Comparison of ENCODE assay signal across 8 cellular contexts in genomic region chr2:79935771-79936657, GRCh38.
DNase-seq lines count a peak whose midpoint lies in the region; ATAC-seq and TF ChIP-seq lines count a peak whose summit lies in the region.

No MANE protein-coding gene starts in this region.

- TF ChIP-seq CTCF in GM13976 (IDR thresholded peaks at IDR 0.05; ENCODE audit: borderline replicate concordance, control extremely low read depth, extremely low read depth, insufficient read depth, missing control alignments), result peak; percentile 57

- H3K4me1 ChIP-seq in adipocyte (ENCODE audit: control insufficient read depth, insufficient read depth, low read length) (peaks cover 3% of the 10 kb centered on the region), skeletal muscle tissue (ENCODE audit: control insufficient read depth in 3 of 3, insufficient read depth in 3 of 3, low read length in 3 of 3) (peaks cover 0 to 1% (median 0%) of the 10 kb centered on the region in 3 donors)

- H3K9me3 ChIP-seq in adipocyte (ENCODE audit: control insufficient read depth, low read length), result no peaks in the 10 kb centered on the region
- no peaks in the 10 kb centered on the region for H3K9me3 ChIP-seq in skeletal muscle tissue (ENCODE audit: control insufficient read depth in 3 of 3, low read length in 3 of 3)

- peaks cover 6% of the 10 kb centered on the region for H3K27me3 ChIP-seq in adipocyte (replicated peaks; ENCODE audit: control insufficient read depth, insufficient read depth, low read length)
- no peaks in the 10 kb centered on the region for H3K27me3 ChIP-seq in skeletal muscle tissue (ENCODE audit: control insufficient read depth in 3 of 3, insufficient read depth in 3 of 3, low read length in 3 of 3)

- peak; percentile 64 to 72 for DNase-seq in AML-193 (lab: John Stamatoyannopoulos, UW)
- DNase-seq in GM13976 (ENCODE audit: low spot score), result no peak
- peak; percentile 39 for DNase-seq in NCI-H345 treated with DMSO at 0.1 percent for 48 hours (lab: John Stamatoyannopoulos, UW; ENCODE audit: unreplicated experiment)
- DNase-seq in adipocyte (ENCODE audit: low read depth), result peak; percentile 92
- peak; percentile 26 for DNase-seq in hepatic stellate cell (ENCODE audit: low spot score)
- no peak for DNase-seq in T-helper 9 cell

- in situ Hi-C loops in GM13976 (cut with MboI; ENCODE audit: low sequenced_read_pairs, unreplicated experiment), result no loop called here

- H3K27ac ChIP-seq in skeletal muscle tissue (ENCODE audit: low read depth, low read length), result no peak overlapping the region

- peak; percentile 64 for ATAC-seq in HG02970 (IDR thresholded peaks at IDR 0.05; ENCODE audit: low FRiP score, unreplicated experiment)

- peak overlapping the region; percentile 63 for H3K4me3 ChIP-seq in adipocyte (ENCODE audit: low read length)
- H3K4me3 ChIP-seq in skeletal muscle tissue (ENCODE audit: low read length in 3 of 3), result peak overlapping the region; percentile 35 to 42 (median 41)

- no peaks in the 10 kb centered on the region for H3K36me3 ChIP-seq in adipocyte (ENCODE audit: control insufficient read depth, insufficient read depth, low read length, severe bottlenecking)
- no peaks in the 10 kb centered on the region for H3K36me3 ChIP-seq in skeletal muscle tissue (ENCODE audit: control insufficient read depth in 3 of 3, insufficient read depth in 3 of 3, low read length in 3 of 3)

- H3K9ac ChIP-seq in adipocyte (ENCODE audit: low read length) (peak overlapping the region; percentile 29), skeletal muscle tissue (ENCODE audit: low read depth in 1 of 3, low read length in 3 of 3) (no peak overlapping the region)

Comparison
In these comparisons a context has a peak if more than half of its experiments do, and no peak if none do; other contexts are left out.
1. DNase-seq: peak in AML-193 (2 of 2), NCI-H345 treated with DMSO at 0.1 percent for 48 hours (single experiment), adipocyte (single experiment) and hepatic stellate cell (single experiment); none in GM13976 (single experiment) and T-helper 9 cell (single experiment).